In genomic region chr12:62813031-62813829, GRCh38 we compare ENCODE assay signal across 8 cellular contexts.
DNase-seq lines count a peak whose midpoint lies in the region; ATAC-seq and TF ChIP-seq lines count a peak whose summit lies in the region.

No MANE protein-coding gene starts in this region.

- peak overlapping the region; percentile 44 for H3K4me2 ChIP-seq in smooth muscle cell

- no peaks in the 10 kb centered on the region for H3K9me3 Mint-ChIP-seq in immature natural killer cell

- H3K27me3 ChIP-seq in body of pancreas = no peaks in the 10 kb centered on the region
- H3K27me3 ChIP-seq in smooth muscle cell (ENCODE audit: low read depth) = no peaks in the 10 kb centered on the region

- 16 to 19% methylated on average over 18 of the region's 18 CpGs for WGBS in body of pancreas, 2 donors
- 15% methylated on average over 18 of the region's 18 CpGs for WGBS in smooth muscle cell (ENCODE audit: low lambda C conversion rate)

- no peak overlapping the region for H3K27ac Mint-ChIP-seq in immature natural killer cell

- peak; percentile 34 for ATAC-seq in HG03039 (IDR thresholded peaks at IDR 0.05; ENCODE audit: unreplicated experiment)
- peak; percentile 45 for ATAC-seq in body of pancreas

- no peaks in the 10 kb centered on the region for H3K79me2 ChIP-seq in smooth muscle cell (ENCODE audit: low read depth)

- no peak for TF ChIP-seq POLR2A in body of pancreas (IDR thresholded peaks at IDR 0.05)

- H3K36me3 Mint-ChIP-seq in immature natural killer cell = no peaks in the 10 kb centered on the region

- peaks cover 6 to 11% of the 10 kb centered on the region in 2 donors for H3K4me1 Mint-ChIP-seq in immature natural killer cell

- in situ Hi-C loops in SK-MEL-5 (cut with HindIII; ENCODE audit: low pct_unique_long_range_greater_than_20kb, low sequenced_read_pairs) = no loop called here

- H3K36me3 ChIP-seq in body of pancreas (replicated peaks in 1 of 2; ENCODE audit: insufficient read depth in 1 of 2, low read depth in 2 of 2) (no peaks in the 10 kb centered on the region), smooth muscle cell (ENCODE audit: low read depth) (no peaks in the 10 kb centered on the region)

- TF ChIP-seq CTCF in body of pancreas (IDR thresholded peaks at IDR 0.05) = peak; percentile 24 to 52 (median 48)
- TF ChIP-seq CTCF in smooth muscle cell (IDR thresholded peaks at IDR 0.05; ENCODE audit: borderline replicate concordance, insufficient read depth, poor library complexity, severe bottlenecking) = peak; percentile 64

- H3K27me3 Mint-ChIP-seq in immature natural killer cell (ENCODE audit: low read depth in 3 of 3) = peaks cover 0 to 7% (median 1%) of the 10 kb centered on the region in 3 donors

- peak; percentile 11 to 22 for DNase-seq in activated CD4-positive, alpha-beta T cell treated with anti-CD3 and anti-CD28 coated beads for 24 hours (ENCODE audit: low read depth in 2 of 2)
- no peak for DNase-seq in activated CD4-positive, alpha-beta T cell treated with anti-CD3 and anti-CD28 coated beads for 1 hour
- DNase-seq in SK-MEL-5 (ENCODE audit: low read depth, low spot score) = peak; percentile 80
- peak; percentile 58 to 69 (median 65) for DNase-seq in body of pancreas
- no peak for DNase-seq in immature natural killer cell
- DNase-seq in smooth muscle cell (lab: John Stamatoyannopoulos, UW; ENCODE audit: unreplicated experiment) = no peak
- no peak for DNase-seq in GM19240 (ENCODE audit: insufficient read length, low spot score)

- no peaks in the 10 kb centered on the region for H4K20me1 ChIP-seq in smooth muscle cell (ENCODE audit: low read depth)

- H3K4me3 Mint-ChIP-seq in immature natural killer cell = peak overlapping the region; percentile 3 to 67 (median 22)

- intact Hi-C loops in body of pancreas (cut with DNase I) = no loop called here

- H3K4me1 ChIP-seq in body of pancreas (peaks cover 5% of the 10 kb centered on the region), smooth muscle cell (ENCODE audit: low read depth) (peaks cover 2% of the 10 kb centered on the region)

- H3K9me3 ChIP-seq in body of pancreas = no peaks in the 10 kb centered on the region
- H3K9me3 ChIP-seq in smooth muscle cell (replicated peaks; ENCODE audit: low read depth) = no peaks in the 10 kb centered on the region

- no peaks in the 10 kb centered on the region for H3F3A ChIP-seq in smooth muscle cell (ENCODE audit: low read depth)

- H3K4me3 ChIP-seq in body of pancreas (no peak overlapping the region), smooth muscle cell (no peak overlapping the region)

- H3K27ac ChIP-seq in body of pancreas (no peak overlapping the region), smooth muscle cell (ENCODE audit: low read depth) (no peak overlapping the region)

- H2AFZ ChIP-seq in smooth muscle cell (ENCODE audit: low read depth) = peak overlapping the region; percentile 83

- H3K9ac ChIP-seq in smooth muscle cell (ENCODE audit: low read depth) = no peak overlapping the region

Comparison
In these comparisons a context has a peak if more than half of its experiments do, and no peak if none do; other contexts are left out.
1. DNase-seq: peak in activated CD4-positive, alpha-beta T cell treated with anti-CD3 and anti-CD28 coated beads for 24 hours (2 of 2), SK-MEL-5 (single experiment) and body of pancreas (4 of 4); none in activated CD4-positive, alpha-beta T cell treated with anti-CD3 and anti-CD28 coated beads for 1 hour (single experiment), immature natural killer cell (0 of 3), smooth muscle cell (single experiment) and GM19240 (single experiment).